ENCODE assay signal across 18 cellular contexts in genomic region chrX:126485371-126485770, GRCh38.
"Had no signal": no experiment of that assay in that cellular context is flagged by ENCODE, and none has a peak within 500 bp of the region (broad histone marks: within the 10 kb centered on the region; RNA-seq: fewer than 3 reads in every experiment).

No MANE protein-coding gene starts in this region.

- DNase-seq: activated CD4-positive, alpha-beta memory T cell treated with anti-CD3 and anti-CD28 coated beads, Interleukin-2, amount 10 ng/mL, durations not matched to agents 7 days and 5 days; activated CD4-positive, alpha-beta T cell treated with anti-CD3 and anti-CD28 coated beads, Interleukin-2, amount 50 U/mL, for 1 hour; activated CD4-positive, CD25-positive, alpha-beta regulatory T cell; activated gamma-delta T cell treated with Interleukin-2 at 50 U/mL for 16 hours; activated naive CD4-positive, alpha-beta T cell treated with anti-CD3 and anti-CD28 coated beads, Interleukin-2, amount 10 ng/mL, durations not matched to agents 7 days and 5 days; activated naive CD8-positive, alpha-beta T cell treated with anti-CD3 and anti-CD28 coated beads for 36 hours; activated T-cell treated with anti-CD3 and anti-CD28 coated beads for 4 hours; activated T-cell treated with anti-CD3 and anti-CD28 coated beads, Interleukin-2, amount 50 U/mL, for 48 hours; caudate nucleus; NCI-H1105; NCI-H1436; NCI-H187; NCI-H2081 treated with DMSO at 0.1 percent for 48 hours; NCI-H446; NCI-H524; T-cell; T-helper 2 cell; T1000 had no signal

- ATAC-seq: T-cell had no signal
